Comparison of ENCODE assay signal across 12 cellular contexts in the genomic region with DNA sequence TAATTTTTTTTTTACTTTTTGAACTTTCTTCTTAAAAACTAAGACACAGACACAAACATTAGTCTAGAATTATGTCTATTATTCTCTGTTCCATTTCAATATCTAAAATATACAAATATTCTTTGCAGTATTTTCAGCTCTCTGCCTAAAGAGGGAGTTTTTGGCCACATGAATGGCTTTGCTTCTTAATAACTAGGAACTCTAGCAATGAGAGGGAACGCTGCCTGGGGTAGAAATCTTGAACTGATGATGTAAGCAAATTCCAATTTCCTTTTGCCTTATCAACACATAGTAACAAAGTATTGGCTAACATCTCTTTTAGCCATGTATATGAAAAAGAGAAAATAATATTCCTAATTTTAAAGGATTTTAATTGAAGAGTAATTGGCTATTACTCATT. TPM values are rescaled to one million over a fixed set of nuclear protein-coding genes. Genes with fewer than 3 reads are reported as not detected.
DNase-seq lines count a peak whose midpoint lies in the region; ATAC-seq and TF ChIP-seq lines count a peak whose summit lies in the region.
"Had no signal": no experiment of that assay in that cellular context is flagged by ENCODE, and none has a peak within 500 bp of the region (broad histone marks: within the 10 kb centered on the region; RNA-seq: fewer than 3 reads in every experiment).

No MANE protein-coding gene starts in this region.

- H3K27me3 ChIP-seq in Loucy (ENCODE audit: insufficient read depth, low read length, poor library complexity, severe bottlenecking): no peaks in the 10 kb centered on the region

- no peak overlapping the region for H3K4me3 Mint-ChIP-seq in chondrocyte (ENCODE audit: unreplicated experiment)
- H3K4me3 Mint-ChIP-seq: stimulated activated effector memory CD8-positive, alpha-beta T cell treated with anti-CD3 and anti-CD28 coated beads, Interleukin-12 subunit alpha, Interleukin-12 subunit beta, amount 100 ng/mL, for 72 hours had no signal

- H3K9me3 Mint-ChIP-seq in chondrocyte (ENCODE audit: low read depth): peaks cover 3% of the 10 kb centered on the region
- H3K9me3 Mint-ChIP-seq: stimulated activated effector memory CD8-positive, alpha-beta T cell treated with anti-CD3 and anti-CD28 coated beads, Interleukin-12 subunit alpha, Interleukin-12 subunit beta, amount 100 ng/mL, for 72 hours had no signal

- H3K4me1 Mint-ChIP-seq in chondrocyte (ENCODE audit: low read depth): no peaks in the 10 kb centered on the region
- H3K4me1 Mint-ChIP-seq: stimulated activated effector memory CD8-positive, alpha-beta T cell treated with anti-CD3 and anti-CD28 coated beads, Interleukin-12 subunit alpha, Interleukin-12 subunit beta, amount 100 ng/mL, for 72 hours had no signal

- no peak overlapping the region for H3K4me2 ChIP-seq in Loucy (ENCODE audit: low read depth, low read length, poor library complexity, severe bottlenecking)

- no peaks in the 10 kb centered on the region for H3K36me3 Mint-ChIP-seq in chondrocyte (ENCODE audit: low read depth)
- H3K36me3 Mint-ChIP-seq: stimulated activated effector memory CD8-positive, alpha-beta T cell treated with anti-CD3 and anti-CD28 coated beads, Interleukin-12 subunit alpha, Interleukin-12 subunit beta, amount 100 ng/mL, for 72 hours had no signal

- DNase-seq in DMS53 treated with DMSO at 0.1 percent for 48 hours (lab: John Stamatoyannopoulos, UW; ENCODE audit: unreplicated experiment) (peak; percentile 8), chondrocyte (ENCODE audit: low spot score) (no peak), lung microvascular endothelial cell (ENCODE audit: low read depth in 2 of 2) (peak; percentile 33 to 45), AML-193 (lab: John Stamatoyannopoulos, UW) (no peak)
- DNase-seq in NK-92 treated with Interleukin-12 subunit alpha and Interleukin-12 subunit beta, amount 100 ng/mL, for 24 hours (lab: John Stamatoyannopoulos, UW): no peak
- DNase-seq in stimulated activated CD4-positive, alpha-beta T cell treated with anti-CD3 and anti-CD28 coated beads, Interleukin-2, amount 100 ng/mL, for 48 hours: no peak
- DNase-seq: GDM1, KBM-7, small intestine had no signal

- H2AFZ ChIP-seq in Loucy (ENCODE audit: low read length): no peak overlapping the region

- H3K4me3 ChIP-seq in Loucy (ENCODE audit: low read length, poor library complexity, severe bottlenecking): no peak overlapping the region

- H3K9ac ChIP-seq in Loucy (ENCODE audit: low read depth, low read length, poor library complexity, severe bottlenecking): no peak overlapping the region

- TF ChIP-seq CTCF in Loucy (conservative IDR thresholded peaks at IDR 0.05; ENCODE audit: low read length) (peak; percentile 39), chondrocyte (IDR thresholded peaks at IDR 0.05) (peak; percentile 71)

- H4K20me1 ChIP-seq in Loucy (ENCODE audit: insufficient read depth, low read length, poor library complexity, severe bottlenecking): no peaks in the 10 kb centered on the region

- H3K27me3 Mint-ChIP-seq in chondrocyte (ENCODE audit: low read depth): peaks cover 11% of the 10 kb centered on the region

- H3K27ac Mint-ChIP-seq in chondrocyte (ENCODE audit: unreplicated experiment): no peak overlapping the region
- H3K27ac Mint-ChIP-seq: stimulated activated effector memory CD8-positive, alpha-beta T cell treated with anti-CD3 and anti-CD28 coated beads, Interleukin-12 subunit alpha, Interleukin-12 subunit beta, amount 100 ng/mL, for 72 hours had no signal

- no peaks in the 10 kb centered on the region for H3K9me3 ChIP-seq in Loucy (ENCODE audit: insufficient read depth, low read depth, low read length)

- no peaks in the 10 kb centered on the region for H3F3A ChIP-seq in Loucy (ENCODE audit: low read depth)

- no peaks in the 10 kb centered on the region for H3K36me3 ChIP-seq in Loucy (ENCODE audit: insufficient read depth, low read length)

- no peak for ATAC-seq in HG03571 (IDR thresholded peaks at IDR 0.05; ENCODE audit: unreplicated experiment)
- ATAC-seq: stimulated activated effector memory CD8-positive, alpha-beta T cell treated with anti-CD3 and anti-CD28 coated beads, Interleukin-12 subunit alpha, Interleukin-12 subunit beta, amount 100 ng/mL, for 72 hours had no signal

- no peaks in the 10 kb centered on the region for H3K9me2 ChIP-seq in Loucy (replicated peaks; ENCODE audit: low read depth, low read length)

- no peaks in the 10 kb centered on the region for H3K79me2 ChIP-seq in Loucy (ENCODE audit: insufficient read depth, low read length)

- H3K4me1 ChIP-seq in Loucy (ENCODE audit: insufficient read depth, low read length, poor library complexity, severe bottlenecking): no peaks in the 10 kb centered on the region

RNA-seq across cellular contexts. Expression of gene SLC25A46, which starts 51.9 kb away (rescaled TPM):
- 44.6 to 60.5 TPM (median 46.4 TPM) in 3 replicates for total RNA-seq in chondrocyte
- total RNA-seq in lung microvascular endothelial cell: 48.4 and 51.2 TPM in 2 replicates

Comparison
In these comparisons a context has a peak if more than half of its experiments do, and no peak if none do; other contexts are left out.
1. DNase-seq: peak in DMS53 treated with DMSO at 0.1 percent for 48 hours (single experiment) and lung microvascular endothelial cell (2 of 2); none in chondrocyte (single experiment), NK-92 treated with Interleukin-12 subunit alpha and Interleukin-12 subunit beta, amount 100 ng/mL, for 24 hours (single experiment), AML-193 (0 of 2) and stimulated activated CD4-positive, alpha-beta T cell treated with anti-CD3 and anti-CD28 coated beads, Interleukin-2, amount 100 ng/mL, for 48 hours (0 of 2).